In the genomic region with DNA sequence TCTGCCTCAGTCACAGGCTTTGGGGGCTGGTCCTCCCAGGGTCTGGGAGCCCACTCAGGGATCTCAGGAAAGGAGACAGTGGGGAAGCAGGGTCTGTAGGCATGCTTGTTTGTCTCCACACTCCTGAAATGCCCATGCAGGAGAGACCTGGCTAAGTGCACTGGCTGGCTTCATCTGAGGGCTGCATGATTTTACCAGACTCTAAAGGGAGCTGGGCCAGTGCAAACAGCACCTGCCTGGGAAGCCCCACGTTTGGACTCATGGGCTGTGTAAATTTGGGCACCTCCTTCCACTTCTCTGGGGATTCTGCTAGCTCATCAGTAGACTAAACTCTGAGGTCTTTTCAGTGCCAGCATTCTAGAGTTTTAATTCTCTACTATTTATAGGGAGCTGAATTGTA, we compare ENCODE assay signal across 31 cellular contexts. TPM values are rescaled to one million over a fixed set of nuclear protein-coding genes. Genes with fewer than 3 reads are reported as not detected.
"Had no signal": no experiment of that assay in that cellular context is flagged by ENCODE, and none has a peak within 500 bp of the region (broad histone marks: within the 10 kb centered on the region; RNA-seq: fewer than 3 reads in every experiment).

No MANE protein-coding gene starts in this region.

- H3K9me3 ChIP-seq: Peyer's patch, SJCRH30 had no signal

- H3K9ac ChIP-seq: KMS-11 had no signal

- H3K27ac ChIP-seq: KMS-11, Peyer's patch, SJCRH30, SK-N-MC had no signal

- ATAC-seq: PC-3, SK-N-SH treated with all-trans-retinoic acid at 6 μM for 48 hours had no signal

- H3K27me3 ChIP-seq: Peyer's patch, SJCRH30 had no signal

- H3K4me2 ChIP-seq: KMS-11 had no signal

- H3K4me3 ChIP-seq: Peyer's patch, SJCRH30, SK-N-MC had no signal

- H3K4me1 ChIP-seq: SJCRH30 had no signal

- DNase-seq: Karpas-422, KBM-7, MM.1S, MV-4-11, NCI-H1092, NCI-H1105, NCI-H1417 treated with DMSO at 0.1 percent for 48 hours, NCI-H1436 treated with DMSO at 0.1 percent for 48 hours, NCI-H1694 treated with DMSO at 0.1 percent for 48 hours, NCI-H187 treated with DMSO at 0.1 percent for 48 hours, NCI-H2029, NCI-H2081, NCI-H2171 treated with DMSO at 0.1 percent for 48 hours, NCI-H2227 treated with DMSO at 0.1 percent for 48 hours, NCI-H345, NCI-H446, NCI-H510A treated with DMSO at 0.1 percent for 48 hours, NCI-H524 treated with DMSO at 0.1 percent for 48 hours, NCI-H526 treated with DMSO at 0.1 percent for 48 hours, NCI-H774, PC-3, Peyer's patch, RPMI8226, SHP77, SIG-M5, SJCRH30 had no signal

- H3K36me3 ChIP-seq: Peyer's patch, SJCRH30 had no signal

RNA-seq across cellular contexts. Expression of gene LYPD1, which starts 33.7 kb away (rescaled TPM):
- total RNA-seq: LHCN-M2, MCF 10A had no signal
